ENCODE assay signal across 18 cellular contexts in genomic region chr9:3027260-3027659, GRCh38.
A peak's percentile ranks its signal among the peaks of the same experiment; 100 is the strongest.
DNase-seq lines count a peak whose midpoint lies in the region; ATAC-seq, FAIRE-seq and TF ChIP-seq lines count a peak whose summit lies in the region.
"Had no signal": no experiment of that assay in that cellular context is flagged by ENCODE, and none has a peak within 500 bp of the region (broad histone marks: within the 10 kb centered on the region; RNA-seq: fewer than 3 reads in every experiment).

No MANE protein-coding gene starts in this region.

- H3K4me3 Mint-ChIP-seq in brain = peak overlapping the region in 2 of 5 experiments; percentile 12 to 22
- H3K4me3 Mint-ChIP-seq: CD4-positive, alpha-beta memory T cell; stimulated activated memory B cell treated with anti-CD40 and anti-IgM and Interleukin-4, amounts not matched to agents 10 μg/mL and 1 μg/mL and 100 μg/mL, for 72 hours had no signal

- ATAC-seq in GM21423 (IDR thresholded peaks at IDR 0.05; ENCODE audit: unreplicated experiment) = no peak
- no peak for ATAC-seq in GM21825 (IDR thresholded peaks at IDR 0.05; ENCODE audit: unreplicated experiment)
- ATAC-seq: PC-3; sciatic nerve; stimulated activated memory B cell treated with anti-CD40 and anti-IgM and Interleukin-4, amounts not matched to agents 10 μg/mL and 1 μg/mL and 100 μg/mL, for 72 hours had no signal

- H3K4me1 Mint-ChIP-seq in brain = peaks cover 38% of the 10 kb centered on the region
- H3K4me1 Mint-ChIP-seq: CD4-positive, alpha-beta memory T cell; stimulated activated memory B cell treated with anti-CD40 and anti-IgM and Interleukin-4, amounts not matched to agents 10 μg/mL and 1 μg/mL and 100 μg/mL, for 72 hours had no signal

- no peaks in the 10 kb centered on the region for H3K27me3 Mint-ChIP-seq in brain

- no peaks in the 10 kb centered on the region for H3K9me3 ChIP-seq in HEK293 (ENCODE audit: control insufficient read depth, insufficient read depth, low read depth, low read length)
- H3K9me3 ChIP-seq: thoracic aorta had no signal

- no peaks in the 10 kb centered on the region for H3K36me3 ChIP-seq in HEK293 (ENCODE audit: control insufficient read depth in 2 of 2, insufficient read depth in 1 of 2, low read length in 2 of 2)
- H3K36me3 ChIP-seq: thoracic aorta had no signal

- FAIRE-seq in HTR-8/SVneo (lab: Jason Lieb, UNC) = no peak

- peaks cover 0 to 5% (median 0%) of the 10 kb centered on the region in 5 experiments for H3K9me3 Mint-ChIP-seq in brain
- H3K9me3 Mint-ChIP-seq: stimulated activated memory B cell treated with anti-CD40 and anti-IgM and Interleukin-4, amounts not matched to agents 10 μg/mL and 1 μg/mL and 100 μg/mL, for 72 hours had no signal

- CTCF ChIA-PET in HEK293 (lab: Yijun Ruan, JAX) = interaction anchor here (2.0 kb wide), 1 partner anchor 9 kb away, joined by 6 read pairs; no protein-coding TSS in a partner anchor

- peak; percentile 88 for DNase-seq in DMS 273 (lab: John Stamatoyannopoulos, UW; ENCODE audit: unreplicated experiment)
- peak; percentile 91 for DNase-seq in NCI-H2171 (lab: John Stamatoyannopoulos, UW)
- no peak for DNase-seq in HTR-8/SVneo (ENCODE audit: insufficient read length, low spot score)
- no peak for DNase-seq in NCI-H2107 treated with DMSO at 0.1 percent for 48 hours (lab: John Stamatoyannopoulos, UW; ENCODE audit: unreplicated experiment)
- DNase-seq: activated CD4-positive, alpha-beta T cell treated with anti-CD3 and anti-CD28 coated beads, Interleukin-2, amount 50 U/mL, for 4 hours; activated gamma-delta T cell; CD4-positive, alpha-beta memory T cell; foreskin fibroblast; H7; hypothalamus; PC-3 had no signal

- POLR2A ChIA-PET in HEK293 (lab: Yijun Ruan, JAX) = no interaction called here

- no peaks in the 10 kb centered on the region for H3K36me3 Mint-ChIP-seq in brain
- H3K36me3 Mint-ChIP-seq: CD4-positive, alpha-beta memory T cell; stimulated activated memory B cell treated with anti-CD40 and anti-IgM and Interleukin-4, amounts not matched to agents 10 μg/mL and 1 μg/mL and 100 μg/mL, for 72 hours had no signal

- no peak for TF ChIP-seq CTCF in HEK293 (tag by site-specific recombination; IDR thresholded peaks at IDR 0.05)
- TF ChIP-seq CTCF in brain (conservative IDR thresholded peaks at IDR 0.05) = no peak

- H3K4me1 ChIP-seq in HEK293 (ENCODE audit: control insufficient read depth, insufficient read depth, low read length) = peaks cover 8% of the 10 kb centered on the region

- no peak overlapping the region for H3K27ac ChIP-seq in HEK293 (ENCODE audit: extremely low read depth, low read depth, low read length)
- H3K27ac ChIP-seq: thoracic aorta had no signal

- peak overlapping the region; percentile 15 to 85 (median 35) for H3K27ac Mint-ChIP-seq in brain
- H3K27ac Mint-ChIP-seq: CD4-positive, alpha-beta memory T cell; stimulated activated memory B cell treated with anti-CD40 and anti-IgM and Interleukin-4, amounts not matched to agents 10 μg/mL and 1 μg/mL and 100 μg/mL, for 72 hours had no signal

- H3K4me3 ChIP-seq in HEK293 (ENCODE audit: low read depth, low read length) = no peak overlapping the region
- H3K4me3 ChIP-seq: thoracic aorta had no signal

TF ChIP-seq in HEK293, 187 proteins besides CTCF, POLR2A, EP300 and RAD21:
- no peak for TF ChIP-seq ZNF501 (tag by site-specific recombination; IDR thresholded peaks at IDR 0.05)
- no peak for TF ChIP-seq ZNF792 (tag by site-specific recombination; IDR thresholded peaks at IDR 0.05)
- TF ChIP-seq FEZF1 (tag by site-specific recombination; IDR thresholded peaks at IDR 0.05) = peak; percentile 93

Comparison
In these comparisons a context has a peak if more than half of its experiments do, and no peak if none do; other contexts are left out.
1. DNase-seq: peak in DMS 273 (single experiment) and NCI-H2171 (single experiment); none in HTR-8/SVneo (single experiment) and NCI-H2107 treated with DMSO at 0.1 percent for 48 hours (single experiment).